In the genomic region with DNA sequence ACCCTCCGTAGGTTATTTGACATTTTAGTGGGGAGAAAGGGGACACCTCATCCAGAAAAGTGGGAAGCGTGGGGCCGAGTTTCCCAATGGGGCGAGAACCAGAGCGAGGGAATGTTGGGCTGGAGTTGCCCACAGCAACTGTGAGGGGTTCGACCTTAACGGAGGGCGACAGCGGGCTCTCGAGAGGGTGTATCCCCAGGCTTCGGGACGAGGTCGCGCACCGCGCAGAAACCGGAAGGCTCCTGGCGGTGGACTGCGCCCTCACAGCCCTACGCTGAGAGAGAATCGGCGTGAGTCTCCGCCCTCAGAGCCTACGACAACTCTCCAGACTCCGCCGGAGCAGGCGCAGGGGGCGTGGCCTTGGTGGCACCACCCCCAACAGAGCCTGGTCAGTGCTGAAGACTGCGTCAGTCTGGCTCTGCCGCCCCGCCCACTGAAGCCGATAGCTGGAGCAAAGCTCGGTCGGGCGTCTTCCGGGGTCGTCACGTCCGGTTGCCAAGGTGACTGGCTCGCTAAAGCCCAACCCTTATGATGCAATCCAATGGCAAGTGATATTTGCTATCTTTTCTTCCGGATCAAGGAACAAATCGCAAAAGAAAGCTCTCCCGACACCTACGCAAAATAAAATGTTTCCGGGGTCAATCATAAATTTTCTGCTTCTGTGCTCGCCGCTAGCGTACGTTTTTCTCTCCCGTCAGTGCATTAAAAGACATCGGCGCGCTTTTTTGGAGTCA, we compare ENCODE assay signal across 8 cellular contexts. TPM values are rescaled to one million over a fixed set of nuclear protein-coding genes. Genes with fewer than 3 reads are reported as not detected.
DNase-seq lines count a peak whose midpoint lies in the region; ATAC-seq, FAIRE-seq and TF ChIP-seq lines count a peak whose summit lies in the region.

A gene with protein sequence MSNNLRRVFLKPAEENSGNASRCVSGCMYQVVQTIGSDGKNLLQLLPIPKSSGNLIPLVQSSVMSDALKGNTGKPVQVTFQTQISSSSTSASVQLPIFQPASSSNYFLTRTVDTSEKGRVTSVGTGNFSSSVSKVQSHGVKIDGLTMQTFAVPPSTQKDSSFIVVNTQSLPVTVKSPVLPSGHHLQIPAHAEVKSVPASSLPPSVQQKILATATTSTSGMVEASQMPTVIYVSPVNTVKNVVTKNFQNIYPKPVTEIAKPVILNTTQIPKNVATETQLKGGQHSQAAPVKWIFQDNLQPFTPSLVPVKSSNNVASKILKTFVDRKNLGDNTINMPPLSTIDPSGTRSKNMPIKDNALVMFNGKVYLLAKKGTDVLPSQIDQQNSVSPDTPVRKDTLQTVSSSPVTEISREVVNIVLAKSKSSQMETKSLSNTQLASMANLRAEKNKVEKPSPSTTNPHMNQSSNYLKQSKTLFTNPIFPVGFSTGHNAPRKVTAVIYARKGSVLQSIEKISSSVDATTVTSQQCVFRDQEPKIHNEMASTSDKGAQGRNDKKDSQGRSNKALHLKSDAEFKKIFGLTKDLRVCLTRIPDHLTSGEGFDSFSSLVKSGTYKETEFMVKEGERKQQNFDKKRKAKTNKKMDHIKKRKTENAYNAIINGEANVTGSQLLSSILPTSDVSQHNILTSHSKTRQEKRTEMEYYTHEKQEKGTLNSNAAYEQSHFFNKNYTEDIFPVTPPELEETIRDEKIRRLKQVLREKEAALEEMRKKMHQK (minus strand): TSS at position 257 of the 734 bp plus-strand sequence. CDS start 234 bp downstream, at position 23.

- peaks cover 0 to 2% of the 10 kb centered on the region in 2 donors for H3K4me1 ChIP-seq in kidney (ENCODE audit: control insufficient read depth in 1 of 2, insufficient read depth in 1 of 2, low read depth in 1 of 2, low read length in 2 of 2)

- DNase-seq in AG10803 (ENCODE audit: low read depth) (peak; percentile 100), NCI-H460 (ENCODE audit: extremely low read depth, low read depth) (peak; percentile 99), cerebellum (ENCODE audit: low spot score) (peak; percentile 95), kidney (peak; percentile 100)
- DNase-seq in activated CD4-positive, alpha-beta T cell treated with anti-CD3 and anti-CD28 coated beads for 1 hour: peak; percentile 100
- peak; percentile 100 for DNase-seq in stimulated activated CD4-positive, alpha-beta T cell treated with anti-CD3 and anti-CD28 coated beads, Interleukin-15, amount 100 ng/mL, for 24 hours

- peak; percentile 87 for FAIRE-seq in kidney (lab: Jason Lieb, UNC)

- intact Hi-C loops in kidney (cut with DNase I): no loop called here

- H3K9ac ChIP-seq in kidney (ENCODE audit: low read length in 2 of 2): peak within 1 kb of the TSS; percentile 77 to 85

- H3K36me3 ChIP-seq in kidney (ENCODE audit: control insufficient read depth in 1 of 2, insufficient read depth in 2 of 2, low read length in 2 of 2): no peaks in the 10 kb centered on the region

- ATAC-seq in GM19025 (IDR thresholded peaks at IDR 0.05; ENCODE audit: low read depth, unreplicated experiment) (peak; percentile 96), HG03342 (IDR thresholded peaks at IDR 0.05; ENCODE audit: unreplicated experiment) (peak; percentile 95)

- H3K4me3 ChIP-seq in AG10803 (ENCODE audit: low read length) (peak within 1 kb of the TSS; percentile 89), kidney (ENCODE audit: low read length in 2 of 2) (peak within 1 kb of the TSS; percentile 91)

- peak within 1 kb of the TSS; percentile 94 to 98 for H3K27ac ChIP-seq in kidney (ENCODE audit: low read depth in 2 of 2, low read length in 2 of 2)

- TF ChIP-seq CTCF in AG10803 (conservative IDR thresholded peaks at IDR 0.05; ENCODE audit: low read length): peak; percentile 48
- TF ChIP-seq CTCF in kidney (IDR thresholded peaks at IDR 0.05; ENCODE audit: borderline replicate concordance, extremely low read depth, insufficient read depth): no peak

- H3K9me3 ChIP-seq in kidney (ENCODE audit: control insufficient read depth in 1 of 2, low read length in 2 of 2): peaks cover 0 to 26% of the 10 kb centered on the region in 2 donors

RNA-seq across cellular contexts. Expression of the gene that starts here (rescaled TPM):
- total RNA-seq in NCI-H460 (2014; rRNA removed; shearing (Covaris generic)): 40.2 and 41.5 TPM in 2 replicates
- polyA plus RNA-seq in NCI-H460 (2014; cell fraction: nucleus; rRNA removed): 9.8 and 14.3 TPM in 2 replicates
- total RNA-seq in cerebellum (12.8 TPM), kidney (12.3 TPM)
- 5.2 TPM for polyA plus RNA-seq in kidney (ENCODE audit: insufficient read depth, low read depth, low replicate concordance)

Comparison
In these comparisons a context has a peak if more than half of its experiments do, and no peak if none do; other contexts are left out.
1. Peak in every context shown above with its lines: DNase-seq, ATAC-seq, H3K4me3 ChIP-seq and H3K27ac ChIP-seq.